Comparison of ENCODE assay signal across 22 cellular contexts in the genomic region with DNA sequence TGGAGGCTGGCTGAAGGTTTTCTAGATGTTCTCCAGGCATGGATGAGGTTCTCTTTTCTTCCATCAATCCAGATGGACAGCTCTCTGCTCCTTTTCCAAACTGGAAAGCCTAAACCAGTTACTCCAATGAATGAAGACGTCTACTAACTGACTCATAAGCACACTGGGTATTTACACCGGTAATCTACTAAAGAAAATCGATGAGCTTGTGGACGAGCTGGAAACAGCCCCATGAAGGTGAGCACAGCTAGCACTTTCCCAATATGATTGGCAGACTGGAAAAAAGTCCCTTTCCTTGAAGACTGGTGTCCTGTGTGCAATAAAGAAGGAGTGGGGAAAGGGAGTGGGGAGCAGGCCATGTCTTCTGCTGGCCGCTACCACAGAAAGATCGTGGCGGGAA.
"Had no signal": no experiment of that assay in that cellular context is flagged by ENCODE, and none has a peak within 500 bp of the region (broad histone marks: within the 10 kb centered on the region; RNA-seq: fewer than 3 reads in every experiment).

No MANE protein-coding gene starts in this region.

- ATAC-seq: foreskin keratinocyte; left ventricle myocardium superior; natural killer cell treated with Interleukin-12 subunit alpha and Interleukin-12 subunit beta and Interleukin-15 and Interleukin-18, amount 100 ng/mL, for 72 hours; sciatic nerve; stimulated activated naive CD8-positive, alpha-beta T cell treated with anti-CD3 and anti-CD28 coated beads, Interleukin-15, amount 100 ng/mL, for 72 hours had no signal

- H3K9me3 ChIP-seq: esophagus muscularis mucosa, thyroid gland had no signal

- H2AFZ ChIP-seq: hepatocyte had no signal

- H3K27me3 ChIP-seq: esophagus muscularis mucosa, foreskin keratinocyte, hepatocyte, thyroid gland had no signal

- H3K4me3 ChIP-seq: coronary artery, esophagus muscularis mucosa, hepatocyte, lung, smooth muscle cell, thyroid gland had no signal

- H3K27ac ChIP-seq: foreskin keratinocyte, hepatocyte had no signal

- DNase-seq: dermis blood vessel endothelial cell; effector memory CD4-positive, alpha-beta T cell; foreskin keratinocyte; kidney; left ventricle myocardium superior; nucleus accumbens; retina; stimulated activated CD4-positive, alpha-beta T cell treated with anti-CD3 and anti-CD28 coated beads, Interleukin-12 subunit alpha, Interleukin-12 subunit beta, amount 100 ng/mL, for 4 hours; stimulated activated CD4-positive, alpha-beta T cell treated with anti-CD3 and anti-CD28 coated beads, Interleukin-1b, Interleukin-23, amount 100 ng/mL, for 48 hours; stimulated activated CD4-positive, alpha-beta T cell treated with anti-CD3 and anti-CD28 coated beads, Interleukin-4, amount 100 ng/mL, for 1 hour; stimulated activated CD8-positive, alpha-beta memory T cell treated with anti-CD3 and anti-CD28 coated beads, Interleukin-4, amount 100 ng/mL, for 48 hours; stimulated activated naive CD4-positive, alpha-beta T cell; stimulated activated naive CD8-positive, alpha-beta T cell treated with anti-CD3 and anti-CD28 coated beads, Interleukin-15, amount 100 ng/mL, for 72 hours; thyroid gland; trophoblast cell had no signal

- H3K4me2 ChIP-seq: hepatocyte, smooth muscle cell had no signal

- H3K79me2 ChIP-seq: hepatocyte had no signal
